ENCODE assay signal across 8 cellular contexts in genomic region chr2:184596819-184597411, GRCh38. TPM values are rescaled to one million over a fixed set of nuclear protein-coding genes. Genes with fewer than 3 reads are reported as not detected.
DNase-seq lines count a peak whose midpoint lies in the region; ATAC-seq and TF ChIP-seq lines count a peak whose summit lies in the region.

No MANE protein-coding gene starts in this region.

- DNase-seq in amniotic epithelial cell (ENCODE audit: low read depth) (peak; percentile 88), vagina (ENCODE audit: extremely low spot score in 2 of 2) (no peak), body of pancreas (no peak), NCI-H146 treated with DMSO at 0.1 percent for 48 hours (lab: John Stamatoyannopoulos, UW; ENCODE audit: unreplicated experiment) (no peak), OCI-M2 (lab: John Stamatoyannopoulos, UW; ENCODE audit: unreplicated experiment) (no peak)

- peak; percentile 29 for ATAC-seq in GM18519 (IDR thresholded peaks at IDR 0.05; ENCODE audit: low FRiP score, unreplicated experiment)
- no peak for ATAC-seq in body of pancreas

- H3K27ac ChIP-seq in HUES48 (ENCODE audit: low read depth, low read length) (no peak overlapping the region), layer of hippocampus (ENCODE audit: low read depth, low read length) (peak overlapping the region; percentile 10), vagina (peak overlapping the region; percentile 73), body of pancreas (peak overlapping the region in 1 of 4 donors; percentile 74)

- WGBS in body of pancreas, 2 donors = 24 to 30% methylated on average over 5 of the region's 5 CpGs

- H3K4me1 ChIP-seq in HUES48 (ENCODE audit: control insufficient read depth, insufficient read depth, low read length) (peaks cover 12% of the 10 kb centered on the region; the same call in 1 of the 2 replicates), vagina (peaks cover 11% of the 10 kb centered on the region), body of pancreas (peaks cover 19% of the 10 kb centered on the region)

- H3K9ac ChIP-seq in HUES48 (ENCODE audit: low read depth, low read length) = no peak overlapping the region

- TF ChIP-seq POLR2A in vagina (IDR thresholded peaks at IDR 0.05) (no peak), body of pancreas (IDR thresholded peaks at IDR 0.05) (no peak)

- intact Hi-C loops in vagina (cut with DNase I) = no loop called here
- intact Hi-C loops in body of pancreas (cut with DNase I) = no loop called here

- H3K36me3 ChIP-seq in HUES48 (ENCODE audit: control insufficient read depth, insufficient read depth, low read length) (no peaks in the 10 kb centered on the region), vagina (no peaks in the 10 kb centered on the region), body of pancreas (replicated peaks in 1 of 2; ENCODE audit: insufficient read depth in 1 of 2, low read depth in 2 of 2) (no peaks in the 10 kb centered on the region)

- H3K4me3 ChIP-seq in HUES48 (ENCODE audit: low read depth, low read length) = peak overlapping the region; percentile 63
- peak overlapping the region; percentile 52 to 80 for H3K4me3 ChIP-seq in vagina
- no peak overlapping the region for H3K4me3 ChIP-seq in body of pancreas

- TF ChIP-seq CTCF in vagina (IDR thresholded peaks at IDR 0.05) (no peak), body of pancreas (IDR thresholded peaks at IDR 0.05) (no peak)

- H3K9me3 ChIP-seq in HUES48 (ENCODE audit: control insufficient read depth, insufficient read depth, low read length) = no peaks in the 10 kb centered on the region
- H3K9me3 ChIP-seq in vagina = no peaks in the 10 kb centered on the region
- H3K9me3 ChIP-seq in body of pancreas = no peaks in the 10 kb centered on the region

- H3K27me3 ChIP-seq in HUES48 (ENCODE audit: control insufficient read depth, insufficient read depth, low read length) = peaks cover 48% of the 10 kb centered on the region
- H3K27me3 ChIP-seq in layer of hippocampus (ENCODE audit: control insufficient read depth, insufficient read depth, low read length) = no peaks in the 10 kb centered on the region
- H3K27me3 ChIP-seq in vagina = no peaks in the 10 kb centered on the region
- no peaks in the 10 kb centered on the region for H3K27me3 ChIP-seq in body of pancreas

RNA-seq across cellular contexts. Expression of gene ZNF804A, which starts 1.4 kb away (rescaled TPM):
- 1.2 TPM for total RNA-seq in vagina
- total RNA-seq in body of pancreas = not detected

Comparison
In these comparisons a context has a peak if more than half of its experiments do, and no peak if none do; other contexts are left out.
1. H3K4me3 ChIP-seq: peak in HUES48 (single experiment) and vagina (2 of 2); none in body of pancreas (0 of 2).